Comparison of ENCODE assay signal across 8 cellular contexts in the genomic region with DNA sequence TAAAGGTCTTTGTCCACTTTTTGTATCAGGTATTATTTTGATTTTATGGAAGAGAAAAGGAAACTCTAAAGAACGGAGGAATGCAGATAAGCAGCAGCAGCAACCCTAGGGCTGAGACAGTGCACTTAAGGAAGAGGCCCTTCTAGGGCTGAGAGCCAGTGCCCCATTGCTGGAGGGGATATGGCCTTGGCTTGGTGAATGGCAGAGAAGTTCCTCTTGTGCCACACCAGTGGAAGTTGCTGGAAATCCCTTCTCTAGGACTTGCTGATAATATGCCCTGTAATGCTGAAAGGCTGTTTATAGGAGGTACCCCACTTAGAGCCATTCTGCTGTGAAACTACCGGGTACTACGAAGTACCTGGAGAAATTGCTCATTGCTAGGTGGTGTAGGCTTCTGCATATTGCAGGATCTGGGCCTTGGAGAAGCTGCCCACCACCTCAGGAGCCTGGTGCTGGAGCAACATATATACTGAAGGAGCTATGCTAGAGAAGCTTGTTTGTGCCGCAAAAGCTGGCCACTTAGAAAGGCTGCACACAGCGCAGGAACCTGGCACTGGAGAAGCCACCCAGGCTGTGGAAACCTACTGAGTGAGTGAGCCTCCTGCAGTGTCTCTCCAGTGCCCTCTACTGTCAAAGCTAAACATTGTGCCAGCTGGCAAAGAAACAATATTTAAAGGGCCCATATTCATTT. TPM values are rescaled to one million over a fixed set of nuclear protein-coding genes. Genes with fewer than 3 reads are reported as not detected.
A peak's percentile ranks its signal among the peaks of the same experiment; 100 is the strongest.
DNase-seq lines count a peak whose midpoint lies in the region; ATAC-seq and TF ChIP-seq lines count a peak whose summit lies in the region.

No MANE protein-coding gene starts in this region.

- H3K9me3 ChIP-seq in liver (ENCODE audit: control insufficient read depth in 4 of 4, low read length in 3 of 4) = no peaks in the 10 kb centered on the region

- H3K4me3 ChIP-seq in liver (ENCODE audit: low read depth in 1 of 3, low read length in 3 of 3) = no peak overlapping the region

- DNase-seq in Ammon's horn (ENCODE audit: low spot score) (peak; percentile 92), NCI-H345 (lab: John Stamatoyannopoulos, UW) (peak; percentile 82), cerebellar cortex (ENCODE audit: low spot score) (peak; percentile 95)
- DNase-seq in stimulated activated CD8-positive, alpha-beta memory T cell treated with anti-CD3 and anti-CD28 coated beads, Interleukin-15, amount 100 ng/mL, for 48 hours (ENCODE audit: low read depth in 2 of 2) = peak; percentile 32 to 41

- 52% methylated on average over 5 of the region's 5 CpGs for WGBS in liver

- ATAC-seq in GM18907 (IDR thresholded peaks at IDR 0.05; ENCODE audit: unreplicated experiment) (peak; percentile 91), HG03159 (IDR thresholded peaks at IDR 0.05; ENCODE audit: unreplicated experiment) (peak; percentile 85)
- ATAC-seq in activated CD4-positive, CD25-positive, alpha-beta regulatory T cell treated with anti-CD3 and anti-CD28 coated beads, Interleukin-2, amount 50 U/mL, for 24 hours = peak; percentile 91 to 94

- H3K27me3 ChIP-seq in liver (ENCODE audit: control insufficient read depth in 4 of 4, insufficient read depth in 4 of 4, low read length in 3 of 4) = no peaks in the 10 kb centered on the region

- no peak overlapping the region for H3K9ac ChIP-seq in liver (ENCODE audit: low read depth in 1 of 2, low read length in 2 of 2)

- H3K27ac ChIP-seq in liver (ENCODE audit: low read depth in 1 of 2, low read length in 2 of 2) = no peak overlapping the region

- peak; percentile 92 to 94 for TF ChIP-seq RAD21 in liver (IDR thresholded peaks at IDR 0.05)

- H3K36me3 ChIP-seq in liver (ENCODE audit: control insufficient read depth in 4 of 4, insufficient read depth in 3 of 4, low read depth in 1 of 4, low read length in 3 of 4) = no peaks in the 10 kb centered on the region

- TF ChIP-seq CTCF in liver (IDR thresholded peaks at IDR 0.05; ENCODE audit: low read depth, low read length, missing input control) = peak; percentile 89

- H3K4me1 ChIP-seq in liver (ENCODE audit: control insufficient read depth in 4 of 4, insufficient read depth in 4 of 4, low read length in 3 of 4) = peaks cover 0 to 5% (median 4%) of the 10 kb centered on the region in 4 donors

TF ChIP-seq in liver, 16 proteins besides CTCF, POLR2A, EP300 and RAD21:
- peak; percentile 54 for TF ChIP-seq SP1 (IDR thresholded peaks at IDR 0.05)
- no peak for TF ChIP-seq JUND (IDR thresholded peaks at IDR 0.05)

RNA-seq across cellular contexts. Expression of a gene that starts 9.6 kb away (rescaled TPM):
- 1 to 10 TPM; 7.9 to 8.3 TPM for total RNA-seq in liver
- 1 to 10 TPM; 4.4 to 5.3 TPM for polyA plus RNA-seq in liver

Comparison
In these comparisons a context has a peak if more than half of its experiments do, and no peak if none do; other contexts are left out.
1. DNase-seq: peak in every context shown above with its lines; median percentile 95 in cerebellar cortex; 92 in Ammon's horn; 82 in NCI-H345; 36 in stimulated activated CD8-positive, alpha-beta memory T cell treated with anti-CD3 and anti-CD28 coated beads, Interleukin-15, amount 100 ng/mL, for 48 hours.